8 cellular contexts compared by ENCODE assay signal in genomic region chr1:23825762-23826522, GRCh38. TPM values are rescaled to one million over a fixed set of nuclear protein-coding genes. Genes with fewer than 3 reads are reported as not detected.
DNase-seq lines count a peak whose midpoint lies in the region; TF ChIP-seq lines count a peak whose summit lies in the region.

No MANE protein-coding gene starts in this region.

- H3K4me2 ChIP-seq in mammary epithelial cell (ENCODE audit: insufficient read depth, low read depth, low read length), result peak overlapping the region; percentile 88

- dilution Hi-C loops in mammary epithelial cell (cut with HindIII; ENCODE audit: low sequenced_read_pairs), result no loop called here

- H3K4me3 ChIP-seq in HUES6 (ENCODE audit: low read depth, low read length) (peak overlapping the region; percentile 91), mammary epithelial cell (replicated peaks in 1 of 3; ENCODE audit: insufficient read depth in 1 of 3, low read depth in 2 of 3, low read length in 3 of 3) (peak overlapping the region; percentile 77 to 98 (median 97)), muscle layer of duodenum (ENCODE audit: low read depth in 1 of 2, low read length in 2 of 2) (peak overlapping the region; percentile 76 to 83)

- intact Hi-C loops in mammary epithelial cell (cut with micrococcal nuclease), result loop anchor here (2.0 kb wide), 1 partner anchor 39 kb away; no protein-coding TSS in a partner anchor

- no peak overlapping the region for H3K27ac ChIP-seq in HUES6 (ENCODE audit: low read depth, low read length)
- H3K27ac ChIP-seq in mammary epithelial cell (ENCODE audit: insufficient read depth, low read depth, low read length), result peak overlapping the region; percentile 72
- H3K27ac ChIP-seq in muscle layer of duodenum (ENCODE audit: low read length), result peak overlapping the region; percentile 97

- 56% methylated on average over 16 of the region's 24 CpGs for WGBS in mammary epithelial cell (ENCODE audit: low coverage, missing lambda C conversion rate)

- CTCF ChIA-PET in mammary epithelial cell (lab: Charles Lee; ENCODE audit: low non-redundant PET), result no interaction called here

- no peaks in the 10 kb centered on the region for H3K36me3 ChIP-seq in HUES6 (ENCODE audit: control insufficient read depth, insufficient read depth, low read length)
- H3K36me3 ChIP-seq in mammary epithelial cell (ENCODE audit: insufficient read depth, low read length), result no peaks in the 10 kb centered on the region
- no peaks in the 10 kb centered on the region for H3K36me3 ChIP-seq in muscle layer of duodenum (ENCODE audit: control insufficient read depth in 1 of 2, insufficient read depth in 2 of 2, low read length in 2 of 2)

- DNase-seq in DMS53 (lab: John Stamatoyannopoulos, UW) (peak; percentile 34), DMS53 treated with DMSO at 0.1 percent for 48 hours (lab: John Stamatoyannopoulos, UW; ENCODE audit: unreplicated experiment) (no peak), mammary epithelial cell (no peak), retina (no peak), activated gamma-delta T cell (lab: John Stamatoyannopoulos, UW) (no peak)
- DNase-seq in effector CD8-positive, alpha-beta T cell (lab: John Stamatoyannopoulos, UW), result no peak

- no peaks in the 10 kb centered on the region for H4K20me1 ChIP-seq in mammary epithelial cell (ENCODE audit: insufficient read depth, low read length)

- no TSS peak for BruUV-seq in mammary epithelial cell (replicated peaks; lab: Mats Ljungman, UMichigan)

- H2AFZ ChIP-seq in mammary epithelial cell (ENCODE audit: low read depth, low read length), result peak overlapping the region; percentile 99

- H3K79me2 ChIP-seq in mammary epithelial cell (ENCODE audit: insufficient read depth, low read length), result peaks cover 14% of the 10 kb centered on the region

- in situ Hi-C loops in mammary epithelial cell (cut with MboI; ENCODE audit: low sequenced_read_pairs in 2 of 2), result no loop called here

- TF ChIP-seq CTCF in mammary epithelial cell (conservative IDR thresholded peaks at IDR 0.05 in 1 of 2, IDR thresholded peaks at IDR 0.05 in 1 of 2; ENCODE audit: extremely low read depth in 1 of 2, insufficient read depth in 1 of 2, low read depth in 1 of 2, low read length in 2 of 2), result no peak

- H3K9me3 ChIP-seq in HUES6 (ENCODE audit: control insufficient read depth, insufficient read depth, low read depth, low read length) (no peaks in the 10 kb centered on the region), mammary epithelial cell (replicated peaks; ENCODE audit: insufficient read depth, low read length) (no peaks in the 10 kb centered on the region), muscle layer of duodenum (ENCODE audit: control insufficient read depth in 1 of 2, low read length in 2 of 2) (no peaks in the 10 kb centered on the region)

- no peaks in the 10 kb centered on the region for H3K27me3 ChIP-seq in HUES6 (ENCODE audit: control insufficient read depth, insufficient read depth, low read length)
- H3K27me3 ChIP-seq in mammary epithelial cell (ENCODE audit: insufficient read depth, low read length), result no peaks in the 10 kb centered on the region
- H3K27me3 ChIP-seq in muscle layer of duodenum (ENCODE audit: low read depth, low read length), result no peaks in the 10 kb centered on the region

- H3K4me1 ChIP-seq in HUES6 (ENCODE audit: control insufficient read depth, insufficient read depth, low read length) (0 out of 2 replicates have a peak, but pooled peaks cover 3% of the 10 kb centered on the region), mammary epithelial cell (ENCODE audit: insufficient read depth, low read length) (peaks cover 7% of the 10 kb centered on the region), muscle layer of duodenum (ENCODE audit: control insufficient read depth in 1 of 2, insufficient read depth in 2 of 2, low read length in 2 of 2) (peaks cover 0 to 12% of the 10 kb centered on the region in 2 donors)

- no peak overlapping the region for H3K9ac ChIP-seq in HUES6 (ENCODE audit: low read length)
- no peak overlapping the region for H3K9ac ChIP-seq in mammary epithelial cell (ENCODE audit: insufficient read depth, low read length)

RNA-seq across cellular contexts. Expression of gene HMGCL, which starts 0.7 kb away (rescaled TPM):
- 10 to 100 TPM; 31.5 to 33.0 TPM for total RNA-seq in mammary epithelial cell
- 25.8 TPM for polyA plus RNA-seq in mammary epithelial cell
- polyA minus RNA-seq in mammary epithelial cell, result 2.1 TPM

RNA-seq across cellular contexts. Expression of gene GALE, which starts 25.4 kb away (rescaled TPM):
- total RNA-seq in mammary epithelial cell, result 10 to 100 TPM; 24.2 to 84.5 TPM
- 98.7 TPM for polyA plus RNA-seq in mammary epithelial cell
- polyA minus RNA-seq in mammary epithelial cell, result 64.5 TPM

RNA-seq across cellular contexts. Expression of gene LYPLA2, which starts 35.0 kb away (rescaled TPM):
- total RNA-seq in mammary epithelial cell, result 10 to 100 TPM; 81.5 to 89.8 TPM
- 107 TPM for polyA plus RNA-seq in mammary epithelial cell
- 91.3 TPM for polyA minus RNA-seq in mammary epithelial cell

RNA-seq across cellular contexts. Expression of gene FUCA1, which starts 42.1 kb away (rescaled TPM):
- 1 to 10 TPM; 3.3 to 9.9 TPM for total RNA-seq in mammary epithelial cell
- 4.8 TPM for polyA plus RNA-seq in mammary epithelial cell
- 0.78 TPM for polyA minus RNA-seq in mammary epithelial cell

RNA-seq across cellular contexts. Expression of gene PITHD1, which starts 47.7 kb away (rescaled TPM):
- total RNA-seq in mammary epithelial cell, result 10 to 100 TPM; 39.7 to 44.0 TPM
- polyA plus RNA-seq in mammary epithelial cell, result 45.9 TPM
- 3.9 TPM for polyA minus RNA-seq in mammary epithelial cell
